In the genomic region with DNA sequence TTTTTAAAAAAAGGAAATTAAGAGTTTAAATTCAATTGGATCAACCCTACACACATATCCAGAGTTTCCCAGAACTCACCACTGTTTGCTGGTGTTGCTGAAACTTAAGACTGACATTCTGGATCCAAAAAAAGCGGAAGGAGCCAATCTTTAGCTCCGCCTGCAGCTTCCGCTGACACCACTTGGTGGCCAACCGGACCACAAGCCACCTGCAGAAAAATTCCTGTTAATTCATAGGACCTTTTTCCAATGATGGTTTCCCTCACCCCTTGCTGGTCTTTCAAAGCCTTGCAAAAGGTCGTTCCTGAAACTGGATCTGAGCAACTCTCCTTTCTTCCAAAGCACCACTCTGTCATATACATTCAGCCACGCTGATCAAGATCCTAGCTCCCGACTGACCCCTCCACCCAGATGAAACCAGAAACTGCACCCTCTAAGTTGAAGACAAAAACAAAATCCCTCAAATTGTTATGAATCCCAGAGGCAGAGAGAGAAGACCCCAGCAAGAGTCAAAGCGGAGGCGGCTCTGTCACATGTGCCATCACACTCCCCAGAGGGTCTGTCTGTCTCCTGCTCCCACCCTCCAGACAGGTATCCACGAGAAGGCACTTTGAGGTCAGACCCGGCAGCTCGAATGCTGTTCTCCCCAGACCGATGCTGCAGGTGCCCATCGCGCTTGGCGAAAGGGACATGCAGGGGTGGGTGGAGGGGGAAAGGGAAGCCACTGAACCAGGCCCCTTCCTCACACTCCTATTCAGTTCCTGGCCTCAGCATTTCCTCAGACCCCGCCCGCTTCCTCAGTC, we compare ENCODE assay signal across 8 cellular contexts. TPM values are rescaled to one million over a fixed set of nuclear protein-coding genes. Genes with fewer than 3 reads are reported as not detected.
DNase-seq lines count a peak whose midpoint lies in the region; ATAC-seq and TF ChIP-seq lines count a peak whose summit lies in the region.

No MANE protein-coding gene starts in this region.

- H3K27ac Mint-ChIP-seq in HFFc6 (peak overlapping the region; percentile 48), nephron (peak overlapping the region; percentile 73 to 96 (median 93))
- peak overlapping the region; percentile 82 for H3K27ac Mint-ChIP-seq in activated T-cell treated with anti-CD3 and anti-CD28 coated beads, Interleukin-2, amount 50 U/mL, for 72 hours

- H3K9me3 Mint-ChIP-seq in HFFc6, result no peaks in the 10 kb centered on the region
- no peaks in the 10 kb centered on the region for H3K9me3 Mint-ChIP-seq in activated T-cell treated with anti-CD3 and anti-CD28 coated beads, Interleukin-2, amount 50 U/mL, for 72 hours
- H3K9me3 Mint-ChIP-seq in nephron, result no peaks in the 10 kb centered on the region

- H3K36me3 Mint-ChIP-seq in HFFc6 (ENCODE audit: low read depth) (peaks cover 37% of the 10 kb centered on the region), nephron (ENCODE audit: low read depth) (peaks cover 58% of the 10 kb centered on the region)
- H3K36me3 Mint-ChIP-seq in activated T-cell treated with anti-CD3 and anti-CD28 coated beads, Interleukin-2, amount 50 U/mL, for 72 hours (ENCODE audit: insufficient read depth in 2 of 2), result peaks cover 6 to 23% of the 10 kb centered on the region in 2 donors

- H3K27me3 Mint-ChIP-seq in HFFc6 (ENCODE audit: insufficient read depth) (no peaks in the 10 kb centered on the region; the same call in 1 of the 2 replicates), nephron (ENCODE audit: low read depth) (no peaks in the 10 kb centered on the region)
- no peaks in the 10 kb centered on the region for H3K27me3 Mint-ChIP-seq in activated T-cell treated with anti-CD3 and anti-CD28 coated beads, Interleukin-2, amount 50 U/mL, for 72 hours (ENCODE audit: low read depth)

- H3K4me1 Mint-ChIP-seq in HFFc6 (ENCODE audit: low read depth), result peaks cover 35% of the 10 kb centered on the region
- peaks cover 51% of the 10 kb centered on the region for H3K4me1 Mint-ChIP-seq in activated T-cell treated with anti-CD3 and anti-CD28 coated beads, Interleukin-2, amount 50 U/mL, for 72 hours (ENCODE audit: low read depth)
- H3K4me1 Mint-ChIP-seq in nephron, result peaks cover 34% of the 10 kb centered on the region

- peak overlapping the region; percentile 88 for H3K4me3 Mint-ChIP-seq in HFFc6
- H3K4me3 Mint-ChIP-seq in activated T-cell treated with anti-CD3 and anti-CD28 coated beads, Interleukin-2, amount 50 U/mL, for 72 hours, result peak overlapping the region; percentile 86 to 91
- peak overlapping the region; percentile 95 to 96 (median 96) for H3K4me3 Mint-ChIP-seq in nephron

- ATAC-seq in activated T-cell treated with anti-CD3 and anti-CD28 coated beads, Interleukin-2, amount 50 U/mL, for 72 hours (replicated peaks in 1 of 2), result peak in 1 of 2 donors; percentile 0
- no peak for ATAC-seq in GM19467 (IDR thresholded peaks at IDR 0.05; ENCODE audit: unreplicated experiment)

- peak overlapping the region; percentile 79 for H3K4me3 ChIP-seq in fibroblast of villous mesenchyme (ENCODE audit: low read depth, low read length)

- TF ChIP-seq CTCF in HFFc6 (IDR thresholded peaks at IDR 0.05) (peak; percentile 77), fibroblast of villous mesenchyme (IDR thresholded peaks at IDR 0.05; ENCODE audit: insufficient read depth, low read depth, low read length) (peak; percentile 54), nephron (IDR thresholded peaks at IDR 0.05; ENCODE audit: unreplicated experiment in 3 of 3) (peak; percentile 46 to 54 (median 47))

- DNase-seq in NCI-H2029 (lab: John Stamatoyannopoulos, UW) (peak; percentile 4), NCI-H2029 treated with DMSO at 0.1 percent for 48 hours (lab: John Stamatoyannopoulos, UW) (no peak), HFFc6 (peak; percentile 50), NCI-H748 treated with DMSO at 0.1 percent for 48 hours (lab: John Stamatoyannopoulos, UW) (peak; percentile 56), fibroblast of villous mesenchyme (ENCODE audit: low read depth) (peak; percentile 50)
- peak; percentile 28 to 32 for DNase-seq in activated T-cell treated with anti-CD3 and anti-CD28 coated beads, Interleukin-2, amount 50 U/mL, for 72 hours

RNA-seq across cellular contexts. Expression of a gene that starts 0.8 kb away (rescaled TPM):
- 100 to 1,000 TPM; 111 to 158 (median 134) TPM for total RNA-seq in HFFc6 (2021; fragmentation: NEBNext Ultra II Directional; extraction: Animal tissue kit (Norgen Biotek cat#: 25700))
- total RNA-seq in activated T-cell treated with anti-CD3 and anti-CD28 coated beads, Interleukin-2, amount 50 U/mL, for 72 hours, result 100 to 1,000 TPM; 109 TPM
- 143 and 176 TPM in 2 replicates for total RNA-seq in fibroblast of villous mesenchyme

RNA-seq across cellular contexts. Expression of a gene that starts 17.5 kb away (rescaled TPM):
- total RNA-seq in HFFc6 (2021; fragmentation: NEBNext Ultra II Directional; extraction: Animal tissue kit (Norgen Biotek cat#: 25700)), result 10 to 100 TPM; 65.8 to 96.8 (median 71.5) TPM
- 10 to 100 TPM; 43.9 to 48.2 TPM for total RNA-seq in activated T-cell treated with anti-CD3 and anti-CD28 coated beads, Interleukin-2, amount 50 U/mL, for 72 hours
- total RNA-seq in fibroblast of villous mesenchyme, result 41.6 and 57.4 TPM in 2 replicates

RNA-seq across cellular contexts. Expression of a gene that starts 17.8 kb away (rescaled TPM):
- total RNA-seq in HFFc6 (2021; fragmentation: NEBNext Ultra II Directional; extraction: Animal tissue kit (Norgen Biotek cat#: 25700)), result 10 to 100 TPM; 72.7 to 79.7 (median 74.0) TPM
- 10 to 100 TPM; 85.1 to 97.8 TPM for total RNA-seq in activated T-cell treated with anti-CD3 and anti-CD28 coated beads, Interleukin-2, amount 50 U/mL, for 72 hours
- total RNA-seq in fibroblast of villous mesenchyme, result 52.2 and 54.4 TPM in 2 replicates

RNA-seq across cellular contexts. Expression of a gene that starts 30.2 kb away (rescaled TPM):
- 1 to 10 TPM; 3.2 to 4.3 (median 3.5) TPM for total RNA-seq in HFFc6 (2021; fragmentation: NEBNext Ultra II Directional; extraction: Animal tissue kit (Norgen Biotek cat#: 25700))
- 10 to 100 TPM; 25.1 to 33.4 TPM for total RNA-seq in activated T-cell treated with anti-CD3 and anti-CD28 coated beads, Interleukin-2, amount 50 U/mL, for 72 hours
- 4.8 and 5.6 TPM in 2 replicates for total RNA-seq in fibroblast of villous mesenchyme

RNA-seq across cellular contexts. Expression of a gene that starts 45.4 kb away (rescaled TPM):
- 10 to 100 TPM; 29.2 to 73.3 (median 69.4) TPM for total RNA-seq in HFFc6 (2021; fragmentation: NEBNext Ultra II Directional; extraction: Animal tissue kit (Norgen Biotek cat#: 25700))
- 100 to 1,000 TPM; 134 to 141 TPM for total RNA-seq in activated T-cell treated with anti-CD3 and anti-CD28 coated beads, Interleukin-2, amount 50 U/mL, for 72 hours
- total RNA-seq in fibroblast of villous mesenchyme, result 21.9 and 38.4 TPM in 2 replicates
